ENCODE assay signal across 9 cellular contexts in genomic region chr6:107179004-107179403, GRCh38.
DNase-seq lines count a peak whose midpoint lies in the region; ATAC-seq and TF ChIP-seq lines count a peak whose summit lies in the region.
"Had no signal": no experiment of that assay in that cellular context is flagged by ENCODE, and none has a peak within 500 bp of the region (broad histone marks: within the 10 kb centered on the region; RNA-seq: fewer than 3 reads in every experiment).

No MANE protein-coding gene starts in this region.

- POLR2A ChIA-PET in PC-9 (lab: Charles Lee; ENCODE audit: unreplicated experiment): no interaction called here

- no peak overlapping the region for H3K27ac Mint-ChIP-seq in stimulated activated memory B cell treated with anti-CD40 and anti-IgM and Interleukin-4, amounts not matched to agents 10 μg/mL and 1 μg/mL and 100 μg/mL, for 72 hours
- H3K27ac Mint-ChIP-seq in immature natural killer cell: no peak overlapping the region

- H3K4me1 Mint-ChIP-seq in stimulated activated memory B cell treated with anti-CD40 and anti-IgM and Interleukin-4, amounts not matched to agents 10 μg/mL and 1 μg/mL and 100 μg/mL, for 72 hours: no peaks in the 10 kb centered on the region
- H3K4me1 Mint-ChIP-seq in immature natural killer cell: no peaks in the 10 kb centered on the region

- no peaks in the 10 kb centered on the region for H3K27me3 ChIP-seq in PC-9 (ENCODE audit: insufficient read depth, low read depth)

- H3K36me3 Mint-ChIP-seq in stimulated activated memory B cell treated with anti-CD40 and anti-IgM and Interleukin-4, amounts not matched to agents 10 μg/mL and 1 μg/mL and 100 μg/mL, for 72 hours: peaks cover 32% of the 10 kb centered on the region
- peaks cover 5 to 9% (median 6%) of the 10 kb centered on the region in 3 donors for H3K36me3 Mint-ChIP-seq in immature natural killer cell

- H3K79me2 ChIP-seq in PC-9 (ENCODE audit: low read depth): no peaks in the 10 kb centered on the region

- no peak overlapping the region for H3K4me2 ChIP-seq in PC-9

- H3K27me3 Mint-ChIP-seq in stimulated activated memory B cell treated with anti-CD40 and anti-IgM and Interleukin-4, amounts not matched to agents 10 μg/mL and 1 μg/mL and 100 μg/mL, for 72 hours: no peaks in the 10 kb centered on the region
- H3K27me3 Mint-ChIP-seq in immature natural killer cell (ENCODE audit: low read depth in 3 of 3): peaks cover 0 to 3% (median 0%) of the 10 kb centered on the region in 3 donors
- H3K27me3 Mint-ChIP-seq: naive B cell had no signal

- no peaks in the 10 kb centered on the region for H3K9me2 ChIP-seq in PC-9 (ENCODE audit: insufficient read depth)

- H3K4me3 ChIP-seq in PC-9 (no peak overlapping the region), fibroblast of villous mesenchyme (ENCODE audit: low read depth, low read length) (no peak overlapping the region)

- H3K9me3 Mint-ChIP-seq in stimulated activated memory B cell treated with anti-CD40 and anti-IgM and Interleukin-4, amounts not matched to agents 10 μg/mL and 1 μg/mL and 100 μg/mL, for 72 hours: no peaks in the 10 kb centered on the region
- no peaks in the 10 kb centered on the region for H3K9me3 Mint-ChIP-seq in immature natural killer cell
- H3K9me3 Mint-ChIP-seq: naive B cell had no signal

- no peaks in the 10 kb centered on the region for H3K36me3 ChIP-seq in PC-9 (ENCODE audit: low read depth)

- ATAC-seq in stimulated activated memory B cell treated with anti-CD40 and anti-IgM and Interleukin-4, amounts not matched to agents 10 μg/mL and 1 μg/mL and 100 μg/mL, for 72 hours: no peak
- ATAC-seq in HG02884 (IDR thresholded peaks at IDR 0.05; ENCODE audit: unreplicated experiment): no peak

- TF ChIP-seq CTCF in C4-2B (conservative IDR thresholded peaks at IDR 0.05) (peak; percentile 66), PC-9 (conservative IDR thresholded peaks at IDR 0.05) (peak; percentile 54), fibroblast of villous mesenchyme (IDR thresholded peaks at IDR 0.05; ENCODE audit: insufficient read depth, low read depth, low read length) (peak; percentile 28)

- DNase-seq in HCEC 1CT: peak; percentile 14
- no peak for DNase-seq in PC-9
- peak; percentile 13 for DNase-seq in fibroblast of villous mesenchyme (ENCODE audit: low read depth)
- DNase-seq in COLO829 (ENCODE audit: low spot score): no peak
- no peak for DNase-seq in immature natural killer cell
- DNase-seq: naive B cell had no signal

- H3K9me3 ChIP-seq in PC-9 (ENCODE audit: insufficient read depth, low read depth): no peaks in the 10 kb centered on the region

- BruUV-seq in PC-9 (replicated peaks; lab: Mats Ljungman, UMichigan): no TSS peak

- H2AFZ ChIP-seq in PC-9: no peak overlapping the region

- no peak overlapping the region for H3K4me3 Mint-ChIP-seq in stimulated activated memory B cell treated with anti-CD40 and anti-IgM and Interleukin-4, amounts not matched to agents 10 μg/mL and 1 μg/mL and 100 μg/mL, for 72 hours
- H3K4me3 Mint-ChIP-seq in immature natural killer cell: no peak overlapping the region
- H3K4me3 Mint-ChIP-seq: naive B cell had no signal

- H3K27ac ChIP-seq in C4-2B: no peak overlapping the region
- no peak overlapping the region for H3K27ac ChIP-seq in PC-9

- CTCF ChIA-PET in PC-9 (lab: Charles Lee): interaction anchor here (0.6 to 0.7 kb wide), 2 partner anchors 477 to 501 kb away, joined by 4 read pairs; no protein-coding TSS in a partner anchor

- no peaks in the 10 kb centered on the region for H3F3A ChIP-seq in PC-9 (ENCODE audit: insufficient read depth, low read depth)

- H3K4me1 ChIP-seq in PC-9 (replicated peaks; ENCODE audit: insufficient read depth): no peaks in the 10 kb centered on the region

- intact Hi-C loops in PC-9 (cut with micrococcal nuclease; ENCODE audit: unreplicated experiment): loop anchor here (2.0 kb wide), 1 partner anchor 496 kb away; no protein-coding TSS in a partner anchor

- no peaks in the 10 kb centered on the region for H4K20me1 ChIP-seq in PC-9 (ENCODE audit: insufficient read depth)

Comparison
In these comparisons a context has a peak if more than half of its experiments do, and no peak if none do; other contexts are left out.
1. DNase-seq: peak in HCEC 1CT (single experiment) and fibroblast of villous mesenchyme (single experiment); none in PC-9 (0 of 2), COLO829 (single experiment) and immature natural killer cell (0 of 3).
2. Peak in every context shown above with its lines, with median percentiles within 50 percentile points of each other: CTCF ChIP-seq.